Comparison of ENCODE assay signal across 25 cellular contexts in the genomic region with DNA sequence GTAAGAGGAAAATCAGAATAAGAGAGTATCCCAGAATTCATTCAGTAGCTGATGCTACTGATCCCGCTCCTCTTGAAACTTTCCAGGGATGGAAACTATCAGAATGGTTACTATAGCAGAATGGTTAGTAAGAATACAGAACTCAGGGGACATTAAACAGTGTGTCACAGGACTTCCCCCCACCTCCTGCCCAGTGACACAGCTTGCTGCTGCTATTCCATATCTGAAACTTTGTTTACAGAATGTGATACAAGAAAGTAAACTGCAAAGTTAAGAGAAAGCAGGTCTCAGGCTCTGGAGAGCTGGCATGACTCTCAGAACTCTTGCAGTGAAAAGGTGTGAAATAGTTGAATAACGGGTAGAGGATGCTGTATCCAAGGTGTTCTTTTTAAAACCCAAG. TPM values are rescaled to one million over a fixed set of nuclear protein-coding genes. Genes with fewer than 3 reads are reported as not detected.
"Had no signal": no experiment of that assay in that cellular context is flagged by ENCODE, and none has a peak within 500 bp of the region (broad histone marks: within the 10 kb centered on the region; RNA-seq: fewer than 3 reads in every experiment).

No MANE protein-coding gene starts in this region.

- H3K4me3 Mint-ChIP-seq: activated CD4-positive, alpha-beta memory T cell treated with anti-CD3 and anti-CD28 coated beads, Interleukin-2, amount 10 ng/mL, durations not matched to agents 7 days and 5 days; activated T-cell treated with anti-CD3 and anti-CD28 coated beads, Interleukin-2, amount 50 U/mL, for 24 hours; central memory CD8-positive, alpha-beta T cell; dendritic cell treated with granulocyte-macrophage colony-stimulating factor and Interleukin-4, amounts not matched to agents 40 ng/mL and 50 ng/mL, for 4 days; endodermal cell; natural killer cell treated with Interleukin-12 subunit alpha and Interleukin-12 subunit beta and Interleukin-15 and Interleukin-18, amount 100 ng/mL, for 72 hours had no signal

- H3K27ac ChIP-seq: esophagus squamous epithelium, spleen, upper lobe of left lung, vagina had no signal

- H3K27ac Mint-ChIP-seq: activated CD4-positive, alpha-beta memory T cell treated with anti-CD3 and anti-CD28 coated beads, Interleukin-2, amount 10 ng/mL, durations not matched to agents 7 days and 5 days; activated CD4-positive, alpha-beta T cell treated with anti-CD3 and anti-CD28 coated beads, Interleukin-2, amount 10 ng/mL, durations not matched to agents 24 days and 14 days; activated naive CD4-positive, alpha-beta T cell treated with anti-CD3 and anti-CD28 coated beads, Interleukin-2, amount 50 U/mL, for 24 hours; activated naive CD8-positive, alpha-beta T cell treated with anti-CD3 and anti-CD28 coated beads, Interleukin-2, amount 50 U/mL, for 24 hours; activated T-cell treated with anti-CD3 and anti-CD28 coated beads, Interleukin-2, amount 50 U/mL, for 24 hours; activated T-helper 2 cell treated with anti-CD3 and anti-CD28 coated beads, Interferon-gamma antibody, Interleukin-2, Interleukin-4, amounts not matched to agents 10 μg/mL and 5 μg/mL and 100 μg/mL, durations not matched to agents 14 hours and 24 hours and 36 hours; dendritic cell treated with granulocyte-macrophage colony-stimulating factor and Interleukin-4, amounts not matched to agents 40 ng/mL and 50 ng/mL, for 4 days; endodermal cell; natural killer cell treated with Interleukin-12 subunit alpha and Interleukin-12 subunit beta and Interleukin-15 and Interleukin-18, amount 100 ng/mL, for 72 hours; progenitor cell of endocrine pancreas had no signal

- H3K4me3 ChIP-seq: esophagus squamous epithelium, lung, spleen, upper lobe of left lung, vagina had no signal

- H3K27me3 ChIP-seq: vagina had no signal

- H3K9me3 ChIP-seq: esophagus squamous epithelium, upper lobe of left lung, vagina had no signal

- ATAC-seq: activated naive CD8-positive, alpha-beta T cell treated with anti-CD3 and anti-CD28 coated beads, Interleukin-2, amount 50 U/mL, for 24 hours; natural killer cell treated with Interleukin-12 subunit alpha and Interleukin-12 subunit beta and Interleukin-15 and Interleukin-18, amount 100 ng/mL, for 72 hours had no signal

- DNase-seq: activated CD4-positive, alpha-beta memory T cell treated with anti-CD3 and anti-CD28 coated beads, Interleukin-2, amount 10 ng/mL, durations not matched to agents 7 days and 5 days; activated CD4-positive, alpha-beta T cell treated with anti-CD3 and anti-CD28 coated beads, Interleukin-2, amount 10 ng/mL, durations not matched to agents 24 days and 14 days; activated CD4-positive, CD25-positive, alpha-beta regulatory T cell treated with anti-CD3 and anti-CD28 coated beads, Interleukin-2, amount 50 U/mL, for 72 hours; activated CD8-positive, alpha-beta memory T cell treated with anti-CD3 and anti-CD28 coated beads, Interleukin-2, amount 50 U/mL, for 48 hours; activated naive CD8-positive, alpha-beta T cell treated with anti-CD3 and anti-CD28 coated beads, Interleukin-2, amount 50 U/mL, for 24 hours; activated T-cell treated with anti-CD3 and anti-CD28 coated beads, Interleukin-2, amount 50 U/mL, for 24 hours; endodermal cell; esophagus squamous epithelium; foreskin melanocyte; glutamatergic neuron; hippocampal formation; mesendoderm; retina; spleen; stimulated activated naive CD4-positive, alpha-beta T cell; T-helper 2 cell had no signal

- H3K9me3 Mint-ChIP-seq: activated CD4-positive, alpha-beta memory T cell treated with anti-CD3 and anti-CD28 coated beads, Interleukin-2, amount 10 ng/mL, durations not matched to agents 7 days and 5 days; central memory CD8-positive, alpha-beta T cell had no signal

- H3K4me1 Mint-ChIP-seq: central memory CD8-positive, alpha-beta T cell had no signal

- H3K36me3 ChIP-seq: esophagus squamous epithelium, spleen, upper lobe of left lung, vagina had no signal

RNA-seq across cellular contexts. Expression of gene SPX, which starts 3.4 kb away (rescaled TPM):
- total RNA-seq: esophagus squamous epithelium, vagina had no signal
